In the genomic region with DNA sequence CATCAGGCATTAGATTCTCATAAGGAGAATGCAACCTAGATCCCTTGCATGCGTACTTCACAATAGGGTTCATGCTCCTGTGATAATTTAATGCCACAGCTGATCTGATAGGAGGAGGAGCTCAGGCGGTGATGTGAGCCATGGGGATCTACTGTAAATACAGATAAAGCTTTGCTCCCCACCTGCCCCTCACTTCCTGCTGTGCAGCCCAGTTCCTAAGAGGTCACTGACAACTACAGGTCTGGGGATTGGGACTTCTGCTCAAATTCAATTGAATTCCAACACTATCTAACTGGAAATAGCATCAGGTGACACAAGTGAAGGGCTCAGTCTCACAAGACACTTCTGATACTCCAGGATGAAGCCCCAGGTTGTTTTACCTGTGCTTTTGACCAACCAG, we compare ENCODE assay signal across 1 cellular context.
TF ChIP-seq lines count a peak whose summit lies in the region.
"Not testable (repeated sequence)": the region's sequence is repeated elsewhere in the genome, so short reads cannot be mapped to it uniquely, and the experiment has no call there.

No MANE protein-coding gene starts in this region.

TF ChIP-seq in K562, 482 proteins besides CTCF, POLR2A, EP300 and RAD21:
- TF ChIP-seq, protein P1, sequence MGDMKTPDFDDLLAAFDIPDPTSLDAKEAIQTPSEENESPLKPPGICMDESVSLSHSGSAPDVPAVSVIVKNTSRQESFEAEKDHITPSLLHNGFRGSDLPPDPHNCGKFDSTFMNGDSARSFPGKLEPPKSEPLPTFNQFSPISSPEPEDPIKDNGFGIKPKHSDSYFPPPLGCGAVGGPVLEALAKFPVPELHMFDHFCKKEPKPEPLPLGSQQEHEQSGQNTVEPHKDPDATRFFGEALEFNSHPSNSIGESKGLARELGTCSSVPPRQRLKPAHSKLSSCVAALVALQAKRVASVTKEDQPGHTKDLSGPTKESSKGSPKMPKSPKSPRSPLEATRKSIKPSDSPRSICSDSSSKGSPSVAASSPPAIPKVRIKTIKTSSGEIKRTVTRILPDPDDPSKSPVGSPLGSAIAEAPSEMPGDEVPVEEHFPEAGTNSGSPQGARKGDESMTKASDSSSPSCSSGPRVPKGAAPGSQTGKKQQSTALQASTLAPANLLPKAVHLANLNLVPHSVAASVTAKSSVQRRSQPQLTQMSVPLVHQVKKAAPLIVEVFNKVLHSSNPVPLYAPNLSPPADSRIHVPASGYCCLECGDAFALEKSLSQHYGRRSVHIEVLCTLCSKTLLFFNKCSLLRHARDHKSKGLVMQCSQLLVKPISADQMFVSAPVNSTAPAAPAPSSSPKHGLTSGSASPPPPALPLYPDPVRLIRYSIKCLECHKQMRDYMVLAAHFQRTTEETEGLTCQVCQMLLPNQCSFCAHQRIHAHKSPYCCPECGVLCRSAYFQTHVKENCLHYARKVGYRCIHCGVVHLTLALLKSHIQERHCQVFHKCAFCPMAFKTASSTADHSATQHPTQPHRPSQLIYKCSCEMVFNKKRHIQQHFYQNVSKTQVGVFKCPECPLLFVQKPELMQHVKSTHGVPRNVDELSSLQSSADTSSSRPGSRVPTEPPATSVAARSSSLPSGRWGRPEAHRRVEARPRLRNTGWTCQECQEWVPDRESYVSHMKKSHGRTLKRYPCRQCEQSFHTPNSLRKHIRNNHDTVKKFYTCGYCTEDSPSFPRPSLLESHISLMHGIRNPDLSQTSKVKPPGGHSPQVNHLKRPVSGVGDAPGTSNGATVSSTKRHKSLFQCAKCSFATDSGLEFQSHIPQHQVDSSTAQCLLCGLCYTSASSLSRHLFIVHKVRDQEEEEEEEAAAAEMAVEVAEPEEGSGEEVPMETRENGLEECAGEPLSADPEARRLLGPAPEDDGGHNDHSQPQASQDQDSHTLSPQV (IDR thresholded peaks at IDR 0.05): peak; percentile 60; the same call in 1 of the 2 replicates
- 0 out of 2 replicates have a peak, but pooled peaks have one; percentile 6 for TF ChIP-seq FOSL1 (tag; conservative IDR thresholded peaks at IDR 0.05)
- TF ChIP-seq NR2C2 (CRISPR knock-in tag; IDR thresholded peaks at IDR 0.05): not testable (repeated sequence)
- peak; percentile 2; the same call in 1 of the 2 replicates for TF ChIP-seq NR2C2 (tag; IDR thresholded peaks at IDR 0.05)
- TF ChIP-seq, protein P2, sequence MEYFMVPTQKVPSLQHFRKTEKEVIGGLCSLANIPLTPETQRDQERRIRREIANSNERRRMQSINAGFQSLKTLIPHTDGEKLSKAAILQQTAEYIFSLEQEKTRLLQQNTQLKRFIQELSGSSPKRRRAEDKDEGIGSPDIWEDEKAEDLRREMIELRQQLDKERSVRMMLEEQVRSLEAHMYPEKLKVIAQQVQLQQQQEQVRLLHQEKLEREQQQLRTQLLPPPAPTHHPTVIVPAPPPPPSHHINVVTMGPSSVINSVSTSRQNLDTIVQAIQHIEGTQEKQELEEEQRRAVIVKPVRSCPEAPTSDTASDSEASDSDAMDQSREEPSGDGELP (CRISPR knock-in tag; IDR thresholded peaks at IDR 0.05; ENCODE audit: borderline replicate concordance): peak; percentile 73
